Comparison of ENCODE assay signal across 30 cellular contexts in the genomic region with DNA sequence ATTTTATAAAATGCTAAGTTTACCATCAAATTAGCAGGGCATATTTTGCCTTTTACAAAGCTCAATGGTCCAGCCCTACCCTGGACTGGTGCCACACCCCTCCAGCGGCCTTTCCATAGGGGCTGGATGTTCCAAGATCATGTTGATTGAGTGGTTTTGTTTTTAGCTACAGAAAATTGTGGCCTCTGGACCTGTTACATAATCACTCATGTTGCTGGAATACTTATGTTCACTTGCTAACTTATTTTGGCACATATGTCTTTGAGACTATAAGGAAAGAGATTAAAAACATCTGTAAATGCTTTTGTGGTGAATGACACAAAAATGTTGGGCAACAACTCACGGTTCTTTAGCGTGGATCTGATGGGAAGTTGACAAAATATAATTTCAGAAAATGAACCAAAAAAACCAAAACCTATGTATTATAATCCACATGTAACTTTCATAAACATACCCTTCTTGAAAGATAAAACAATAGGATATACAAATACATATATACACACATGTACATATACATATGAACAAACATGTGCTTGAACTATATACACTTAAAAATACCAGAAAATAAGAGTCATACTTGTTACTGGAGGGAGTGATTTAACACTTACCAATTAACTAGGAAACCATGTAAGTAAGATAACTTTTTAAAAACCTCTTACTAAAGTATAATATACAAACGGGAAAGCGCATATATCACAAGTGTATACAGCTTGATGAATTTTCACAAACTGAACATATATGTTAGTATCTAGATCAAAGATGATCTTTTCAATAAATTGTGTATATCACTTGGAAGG. TPM values are rescaled to one million over a fixed set of nuclear protein-coding genes. Genes with fewer than 3 reads are reported as not detected.
A peak's percentile ranks its signal among the peaks of the same experiment; 100 is the strongest.
DNase-seq lines count a peak whose midpoint lies in the region; ATAC-seq, FAIRE-seq and TF ChIP-seq lines count a peak whose summit lies in the region.
"Had no signal": no experiment of that assay in that cellular context is flagged by ENCODE, and none has a peak within 500 bp of the region (broad histone marks: within the 10 kb centered on the region; RNA-seq: fewer than 3 reads in every experiment).

No MANE protein-coding gene starts in this region.

- H3K27me3 ChIP-seq in right lobe of liver, result no peaks in the 10 kb centered on the region
- H3K27me3 ChIP-seq: SJSA1, stomach, upper lobe of right lung had no signal

- no peaks in the 10 kb centered on the region for H3K9me3 ChIP-seq in right lobe of liver
- H3K9me3 ChIP-seq: neutrophil, SJSA1, stomach, upper lobe of right lung had no signal

- peak; percentile 24 to 77 (median 60) for ATAC-seq in right lobe of liver
- ATAC-seq: activated CD8-positive, alpha-beta memory T cell treated with anti-CD3 and anti-CD28 coated beads, Interleukin-2, amount 10 ng/mL, durations not matched to agents 7 days and 5 days; effector memory CD8-positive, alpha-beta T cell; HCT116; PC-3; right cardiac atrium; upper lobe of right lung had no signal

- H3K36me3 ChIP-seq in right lobe of liver, result no peaks in the 10 kb centered on the region
- H3K36me3 ChIP-seq: neutrophil had no signal

- no peak for FAIRE-seq in GM12891 (lab: Jason Lieb, UNC)

- H3K27ac ChIP-seq in right lobe of liver, result no peak overlapping the region
- H3K27ac ChIP-seq: neutrophil, SJSA1, stomach, upper lobe of right lung had no signal

- TF ChIP-seq POLR2A in right lobe of liver (IDR thresholded peaks at IDR 0.05), result no peak
- TF ChIP-seq POLR2A in GM12891 (IDR thresholded peaks at IDR 0.05; ENCODE audit: low read depth, low read length), result no peak

- peaks cover 0 to 25% (median 0%) of the 10 kb centered on the region in 4 donors for H3K4me1 ChIP-seq in right lobe of liver
- H3K4me1 ChIP-seq: SJSA1, stomach, upper lobe of right lung had no signal

- TF ChIP-seq CTCF in AG09309 (IDR thresholded peaks at IDR 0.05; ENCODE audit: control insufficient read depth, insufficient read depth, low read depth, low read length, missing control alignments) (no peak), right lobe of liver (IDR thresholded peaks at IDR 0.05) (no peak)

- DNase-seq in AG09309 (ENCODE audit: low read depth) (peak; percentile 84), HS-5 (ENCODE audit: low read depth) (peak; percentile 62), dedifferentiated amniotic fluid mesenchymal stem cell (ENCODE audit: extremely low spot score) (peak; percentile 78), right lobe of liver (peak in 1 of 3 donors; percentile 70), GM12891 (ENCODE audit: insufficient read length, low spot score) (no peak), AML-193 (lab: John Stamatoyannopoulos, UW) (no peak), NCI-H69 (lab: John Stamatoyannopoulos, UW) (no peak)
- no peak for DNase-seq in stimulated activated CD4-positive, alpha-beta T cell treated with anti-CD3 and anti-CD28 coated beads, Interleukin-15, amount 100 ng/mL, for 24 hours
- DNase-seq: ACHN; activated CD4-positive, CD25-positive, alpha-beta regulatory T cell treated with anti-CD3 and anti-CD28 coated beads, Interleukin-2, amount 50 U/mL, for 72 hours; activated CD8-positive, alpha-beta memory T cell treated with anti-CD3 and anti-CD28 coated beads, Interleukin-2, amount 10 ng/mL, durations not matched to agents 7 days and 5 days; amygdala; cerebellar nuclear complex; COR-L47; effector memory CD8-positive, alpha-beta T cell; foreskin melanocyte; Karpas-422; NCI-H1105 treated with DMSO at 0.1 percent for 48 hours; NCI-H748 treated with DMSO at 0.1 percent for 48 hours; PC-3; stimulated activated CD4-positive, alpha-beta T cell treated with anti-CD3 and anti-CD28 coated beads, Interleukin-2, amount 100 ng/mL, for 24 hours; stomach; T1000; upper lobe of right lung had no signal

- intact Hi-C loops in right lobe of liver (cut with DNase I), result no loop called here

- H3K4me3 ChIP-seq in AG09309 (ENCODE audit: control insufficient read depth, low read depth, low read length), result no peak overlapping the region
- H3K4me3 ChIP-seq in right lobe of liver, result no peak overlapping the region
- H3K4me3 ChIP-seq: SJSA1, stomach, upper lobe of right lung had no signal

- 57% methylated on average over 5 of the region's 5 CpGs for WGBS in right lobe of liver (ENCODE audit: insufficient coverage, low coverage, low lambda C conversion rate, missing lambda C conversion rate)

TF ChIP-seq in GM12891, 5 proteins besides CTCF, POLR2A, EP300 and RAD21:
- no peak for TF ChIP-seq SPI1 (IDR thresholded peaks at IDR 0.05; ENCODE audit: low read depth, low read length)
- TF ChIP-seq PAX5 (IDR thresholded peaks at IDR 0.05; ENCODE audit: insufficient read depth, low read length, severe bottlenecking), result no peak
- TF ChIP-seq POLR2AphosphoS5 (IDR thresholded peaks at IDR 0.05; ENCODE audit: low read depth, low read length), result no peak
- TF ChIP-seq POU2F2 (IDR thresholded peaks at IDR 0.05; ENCODE audit: low read depth, low read length), result no peak
- no peak for TF ChIP-seq TAF1 (IDR thresholded peaks at IDR 0.05; ENCODE audit: low read depth, low read length)

RNA-seq across cellular contexts. Expression of a gene that starts 46.6 kb away (rescaled TPM):
- 10 to 100 TPM; 13.5 to 26.8 (median 17.3) TPM for total RNA-seq in right lobe of liver
- polyA plus RNA-seq in GM12891 (2012; ENCODE audit: low read depth, missing spikeins), result not detected
- total RNA-seq: activated CD8-positive, alpha-beta memory T cell treated with anti-CD3 and anti-CD28 coated beads, Interleukin-2, amount 10 ng/mL, durations not matched to agents 7 days and 5 days; Daoy; HT-29; SJSA1; upper lobe of right lung had no signal
- polyA plus RNA-seq: right cardiac atrium had no signal

Comparison
In these comparisons a context has a peak if more than half of its experiments do, and no peak if none do; other contexts are left out.
1. DNase-seq: peak in AG09309 (single experiment), HS-5 (single experiment) and dedifferentiated amniotic fluid mesenchymal stem cell (single experiment); none in GM12891 (single experiment), AML-193 (0 of 2), NCI-H69 (single experiment) and stimulated activated CD4-positive, alpha-beta T cell treated with anti-CD3 and anti-CD28 coated beads, Interleukin-15, amount 100 ng/mL, for 24 hours (single experiment).